8 cellular contexts compared by ENCODE assay signal in genomic region chr6:1390071-1390804, GRCh38. TPM values are rescaled to one million over a fixed set of nuclear protein-coding genes. Genes with fewer than 3 reads are reported as not detected.
DNase-seq lines count a peak whose midpoint lies in the region; ATAC-seq lines count a peak whose summit lies in the region.

No MANE protein-coding gene starts in this region.

- H3K4me3 Mint-ChIP-seq in CD8-positive, alpha-beta memory T cell: peak overlapping the region in 6 of 7 donors; percentile 39 to 73 (median 64)
- peak overlapping the region; percentile 74 for H3K4me3 Mint-ChIP-seq in dendritic cell treated with granulocyte-macrophage colony-stimulating factor and Interleukin-4, amounts not matched to agents 40 ng/mL and 50 ng/mL, for 4 days

- ATAC-seq in HG02798 (IDR thresholded peaks at IDR 0.05; ENCODE audit: poor library complexity, unreplicated experiment): no peak

- H3K9ac ChIP-seq in mucosa of stomach (ENCODE audit: low read length): peak overlapping the region; percentile 5

- POLR2A ChIA-PET in CD8-positive, alpha-beta memory T cell (lab: Charles Lee): no interaction called here

- DNase-seq in CD8-positive, alpha-beta memory T cell: no peak
- peak; percentile 50 for DNase-seq in NCI-H1105 treated with DMSO at 0.1 percent for 48 hours (lab: John Stamatoyannopoulos, UW)
- no peak for DNase-seq in NK-92 (lab: John Stamatoyannopoulos, UW; ENCODE audit: unreplicated experiment)
- no peak for DNase-seq in A172 (ENCODE audit: low spot score)
- DNase-seq in NCI-H2081 treated with DMSO at 0.1 percent for 48 hours (lab: John Stamatoyannopoulos, UW): no peak

- no peak overlapping the region for H3K27ac ChIP-seq in CD8-positive, alpha-beta memory T cell (ENCODE audit: low read depth, low read length)

- no peak overlapping the region for H3K27ac Mint-ChIP-seq in CD8-positive, alpha-beta memory T cell
- H3K27ac Mint-ChIP-seq in dendritic cell treated with granulocyte-macrophage colony-stimulating factor and Interleukin-4, amounts not matched to agents 40 ng/mL and 50 ng/mL, for 4 days: no peak overlapping the region

- H3K4me1 Mint-ChIP-seq in CD8-positive, alpha-beta memory T cell: peaks cover 17 to 50% (median 21%) of the 10 kb centered on the region in 3 donors
- peaks cover 20% of the 10 kb centered on the region for H3K4me1 Mint-ChIP-seq in dendritic cell treated with granulocyte-macrophage colony-stimulating factor and Interleukin-4, amounts not matched to agents 40 ng/mL and 50 ng/mL, for 4 days (ENCODE audit: low read depth)

- no peaks in the 10 kb centered on the region for H3K36me3 ChIP-seq in CD8-positive, alpha-beta memory T cell (ENCODE audit: insufficient read depth, low read length)
- H3K36me3 ChIP-seq in mucosa of stomach (ENCODE audit: control insufficient read depth, insufficient read depth, low read length): no peaks in the 10 kb centered on the region

- no peaks in the 10 kb centered on the region for H3K9me3 ChIP-seq in CD8-positive, alpha-beta memory T cell (ENCODE audit: low read length)
- no peaks in the 10 kb centered on the region for H3K9me3 ChIP-seq in mucosa of stomach (ENCODE audit: control insufficient read depth, low read length)

- H3K27me3 ChIP-seq in CD8-positive, alpha-beta memory T cell (ENCODE audit: insufficient read depth, low read length, poor library complexity, severe bottlenecking): peaks cover 56% of the 10 kb centered on the region
- peaks cover 89% of the 10 kb centered on the region for H3K27me3 ChIP-seq in mucosa of stomach (ENCODE audit: control insufficient read depth, insufficient read depth, low read length)

- no peaks in the 10 kb centered on the region for H3K4me1 ChIP-seq in CD8-positive, alpha-beta memory T cell (ENCODE audit: insufficient read depth, low read length)
- H3K4me1 ChIP-seq in mucosa of stomach (ENCODE audit: control insufficient read depth, insufficient read depth, low read length): peaks cover 13% of the 10 kb centered on the region

- CTCF ChIA-PET in CD8-positive, alpha-beta memory T cell (lab: Charles Lee): interaction anchor here (1.1 kb wide), 1 partner anchor 593 kb away, joined by 3 read pairs; no protein-coding TSS in a partner anchor

- H3K9me3 Mint-ChIP-seq in CD8-positive, alpha-beta memory T cell: peaks cover 0 to 2% (median 0%) of the 10 kb centered on the region in 5 donors
- no peaks in the 10 kb centered on the region for H3K9me3 Mint-ChIP-seq in dendritic cell treated with granulocyte-macrophage colony-stimulating factor and Interleukin-4, amounts not matched to agents 40 ng/mL and 50 ng/mL, for 4 days

- no peaks in the 10 kb centered on the region for H3K36me3 Mint-ChIP-seq in CD8-positive, alpha-beta memory T cell
- no peaks in the 10 kb centered on the region for H3K36me3 Mint-ChIP-seq in dendritic cell treated with granulocyte-macrophage colony-stimulating factor and Interleukin-4, amounts not matched to agents 40 ng/mL and 50 ng/mL, for 4 days (ENCODE audit: low read depth)

- H3K4me3 ChIP-seq in CD8-positive, alpha-beta memory T cell (ENCODE audit: low read length): no peak overlapping the region
- no peak overlapping the region for H3K4me3 ChIP-seq in mucosa of stomach (ENCODE audit: low read length)

- peaks cover 61 to 74% of the 10 kb centered on the region in 2 donors for H3K27me3 Mint-ChIP-seq in CD8-positive, alpha-beta memory T cell
- peaks cover 91% of the 10 kb centered on the region for H3K27me3 Mint-ChIP-seq in dendritic cell treated with granulocyte-macrophage colony-stimulating factor and Interleukin-4, amounts not matched to agents 40 ng/mL and 50 ng/mL, for 4 days

- intact Hi-C loops in dendritic cell treated with granulocyte-macrophage colony-stimulating factor and Interleukin-4, amounts not matched to agents 40 ng/mL and 50 ng/mL, for 4 days (cut with micrococcal nuclease): no loop called here

RNA-seq across cellular contexts. Expression of gene FOXF2, which starts 0.9 kb away (rescaled TPM):
- total RNA-seq in CD8-positive, alpha-beta memory T cell: not detected
- not detected for polyA plus RNA-seq in CD8-positive, alpha-beta memory T cell
- total RNA-seq in A172 (2014; rRNA removed; shearing (Covaris generic)): not detected in 2 replicates
